8 cellular contexts compared by ENCODE assay signal in the genomic region with DNA sequence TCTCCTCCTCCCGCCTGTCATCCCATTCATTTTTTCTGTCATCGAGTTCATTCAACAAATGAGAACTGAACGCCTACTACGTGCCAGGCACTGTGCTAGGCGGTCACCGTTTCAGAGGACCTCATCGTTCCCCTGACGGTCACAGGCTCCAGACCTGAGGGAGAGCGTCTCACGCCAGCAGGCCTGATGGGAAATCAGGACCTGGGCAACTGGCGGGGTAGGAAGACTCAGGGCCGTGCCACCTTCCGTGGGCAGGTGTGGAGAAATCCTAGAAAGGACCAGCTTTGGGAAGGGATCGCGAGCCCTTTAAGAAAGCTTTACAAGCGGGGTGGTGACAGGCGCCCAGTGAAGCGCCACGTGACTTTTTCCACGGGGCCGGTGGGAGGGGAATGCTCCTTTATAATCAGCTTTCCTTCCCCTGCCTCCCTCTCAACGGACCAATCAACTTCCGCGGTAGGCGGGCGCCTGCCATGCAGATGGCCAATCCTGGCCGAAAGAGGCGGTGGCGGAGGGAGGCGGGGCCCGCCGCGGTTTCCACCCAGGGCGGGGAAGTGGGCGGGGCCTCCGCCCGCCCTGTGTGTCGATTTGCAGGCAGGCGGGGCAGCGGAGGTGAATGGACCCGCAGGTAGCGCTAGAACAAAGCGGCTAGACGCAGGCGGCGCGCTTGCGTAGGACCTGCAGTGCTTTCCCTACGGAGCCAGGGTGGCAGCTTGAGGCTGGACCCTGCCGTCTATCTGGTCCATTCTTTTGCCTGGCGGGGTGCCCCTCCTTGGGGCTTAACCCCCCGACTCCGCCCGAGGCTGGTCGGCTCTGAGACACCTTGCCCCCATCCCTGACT. TPM values are rescaled to one million over a fixed set of nuclear protein-coding genes. Genes with fewer than 3 reads are reported as not detected.
A peak's percentile ranks its signal among the peaks of the same experiment; 100 is the strongest.
DNase-seq lines count a peak whose midpoint lies in the region; ATAC-seq and TF ChIP-seq lines count a peak whose summit lies in the region.

No MANE protein-coding gene starts in this region.

- 1% methylated on average over 55 of the region's 55 CpGs for WGBS in thymus

- H3K4me3 Mint-ChIP-seq in activated naive CD8-positive, alpha-beta T cell treated with anti-CD3 and anti-CD28 coated beads, Interleukin-2, amount 50 U/mL, for 24 hours = peak overlapping the region; percentile 92
- H3K4me3 Mint-ChIP-seq in osteocyte (ENCODE audit: unreplicated experiment) = peak overlapping the region; percentile 80

- H3K9me3 Mint-ChIP-seq in activated naive CD8-positive, alpha-beta T cell treated with anti-CD3 and anti-CD28 coated beads, Interleukin-2, amount 50 U/mL, for 24 hours = no peaks in the 10 kb centered on the region
- H3K9me3 Mint-ChIP-seq in osteocyte (ENCODE audit: unreplicated experiment) = no peaks in the 10 kb centered on the region

- H3K4me1 Mint-ChIP-seq in activated naive CD8-positive, alpha-beta T cell treated with anti-CD3 and anti-CD28 coated beads, Interleukin-2, amount 50 U/mL, for 24 hours = peaks cover 38% of the 10 kb centered on the region
- peaks cover 34% of the 10 kb centered on the region for H3K4me1 Mint-ChIP-seq in osteocyte (ENCODE audit: unreplicated experiment)

- H4K20me1 ChIP-seq in SU-DHL-6 (ENCODE audit: low read depth, low read length) = no peaks in the 10 kb centered on the region

- H3K4me2 ChIP-seq in SU-DHL-6 (ENCODE audit: low read depth, low read length, poor library complexity, severe bottlenecking) = peak overlapping the region; percentile 64

- no peaks in the 10 kb centered on the region for H3F3A ChIP-seq in SU-DHL-6 (ENCODE audit: insufficient read depth)

- H3K27ac ChIP-seq in SU-DHL-6 (ENCODE audit: low read depth, low read length) (no peak overlapping the region; the same call in 1 of the 2 replicates), thymus (ENCODE audit: low read depth) (peak overlapping the region; percentile 88)

- intact Hi-C loops in Right ventricle myocardium inferior (cut with DNase I) = loop anchor here (2.0 to 5.0 kb wide), 3 partner anchors 34 to 115 kb away; a partner anchor contains a TSS

- H3K27me3 ChIP-seq in SU-DHL-6 (ENCODE audit: low read length) = no peaks in the 10 kb centered on the region
- H3K27me3 ChIP-seq in thymus (ENCODE audit: control insufficient read depth, insufficient read depth) = no peaks in the 10 kb centered on the region

- H3K27ac Mint-ChIP-seq in activated naive CD8-positive, alpha-beta T cell treated with anti-CD3 and anti-CD28 coated beads, Interleukin-2, amount 50 U/mL, for 24 hours = peak overlapping the region; percentile 95
- H3K27ac Mint-ChIP-seq in osteocyte (ENCODE audit: unreplicated experiment) = peak overlapping the region; percentile 96

- no peaks in the 10 kb centered on the region for H3K9me2 ChIP-seq in SU-DHL-6 (replicated peaks; ENCODE audit: insufficient read depth, low read length)

- H3K4me1 ChIP-seq in thymus (ENCODE audit: control insufficient read depth, insufficient read depth, low read length) = peaks cover 21% of the 10 kb centered on the region

- H3K36me3 ChIP-seq in SU-DHL-6 (ENCODE audit: low read length) (no peaks in the 10 kb centered on the region), thymus (ENCODE audit: control insufficient read depth, insufficient read depth) (peaks cover 11% of the 10 kb centered on the region)

- H3K79me2 ChIP-seq in SU-DHL-6 (ENCODE audit: insufficient read depth, low read length) = no peaks in the 10 kb centered on the region

- H3K36me3 Mint-ChIP-seq in activated naive CD8-positive, alpha-beta T cell treated with anti-CD3 and anti-CD28 coated beads, Interleukin-2, amount 50 U/mL, for 24 hours (ENCODE audit: low read depth) = peaks cover 10% of the 10 kb centered on the region
- H3K36me3 Mint-ChIP-seq in osteocyte (ENCODE audit: unreplicated experiment) = peaks cover 8% of the 10 kb centered on the region

- H2AFZ ChIP-seq in SU-DHL-6 (ENCODE audit: low read depth, low read length, severe bottlenecking) = peak overlapping the region; percentile 70

- no peak for TF ChIP-seq CTCF in GM12875 (IDR thresholded peaks at IDR 0.05; ENCODE audit: borderline replicate concordance, insufficient read depth, low read depth, low read length)
- no peak for TF ChIP-seq CTCF in SU-DHL-6 (IDR thresholded peaks at IDR 0.05; ENCODE audit: insufficient read depth, low read length, poor library complexity, severe bottlenecking)
- TF ChIP-seq CTCF in osteocyte (IDR thresholded peaks at IDR 0.05) = no peak

- no peaks in the 10 kb centered on the region for H3K27me3 Mint-ChIP-seq in activated naive CD8-positive, alpha-beta T cell treated with anti-CD3 and anti-CD28 coated beads, Interleukin-2, amount 50 U/mL, for 24 hours
- H3K27me3 Mint-ChIP-seq in osteocyte (ENCODE audit: unreplicated experiment) = no peaks in the 10 kb centered on the region

- ATAC-seq in HG02763 (IDR thresholded peaks at IDR 0.05; ENCODE audit: unreplicated experiment) (peak; percentile 76), Right ventricle myocardium inferior (peak; percentile 93)
- peak; percentile 80 for ATAC-seq in activated naive CD8-positive, alpha-beta T cell treated with anti-CD3 and anti-CD28 coated beads, Interleukin-2, amount 50 U/mL, for 24 hours

- H3K4me3 ChIP-seq in GM12875 (ENCODE audit: low read depth, low read length) = peak overlapping the region; percentile 88
- peak overlapping the region; percentile 64 for H3K4me3 ChIP-seq in SU-DHL-6 (ENCODE audit: insufficient read depth, low read length, poor library complexity, severe bottlenecking)
- peak overlapping the region; percentile 72 for H3K4me3 ChIP-seq in thymus (ENCODE audit: low read length)

- no peaks in the 10 kb centered on the region for H3K9me3 ChIP-seq in SU-DHL-6 (ENCODE audit: insufficient read depth, low read length)
- no peaks in the 10 kb centered on the region for H3K9me3 ChIP-seq in thymus (ENCODE audit: control insufficient read depth)

- peak; percentile 96 to 98 (median 97) for DNase-seq in NCI-H1417 (lab: John Stamatoyannopoulos, UW)
- DNase-seq in activated naive CD8-positive, alpha-beta T cell treated with anti-CD3 and anti-CD28 coated beads, Interleukin-2, amount 50 U/mL, for 24 hours = peak; percentile 99
- peak; percentile 100 for DNase-seq in Right ventricle myocardium inferior (ENCODE audit: missing footprints)
- peak; percentile 99 for DNase-seq in osteocyte (ENCODE audit: extremely low spot score, unreplicated experiment)

- H3K9ac ChIP-seq in SU-DHL-6 (ENCODE audit: low read length) = peak overlapping the region; percentile 58

RNA-seq across cellular contexts. Expression of a gene that starts 0.8 kb away (rescaled TPM):
- total RNA-seq in Right ventricle myocardium inferior = 25.0 TPM
- total RNA-seq in osteocyte = 19.4 and 21.2 TPM in 2 replicates
- polyA plus RNA-seq in thymus = 6.3 TPM
